ENCODE assay signal across 17 cellular contexts in genomic region chr1:192984058-192984457, GRCh38.
DNase-seq lines count a peak whose midpoint lies in the region; ATAC-seq, FAIRE-seq and TF ChIP-seq lines count a peak whose summit lies in the region.
"Had no signal": no experiment of that assay in that cellular context is flagged by ENCODE, and none has a peak within 500 bp of the region (broad histone marks: within the 10 kb centered on the region; RNA-seq: fewer than 3 reads in every experiment).

No MANE protein-coding gene starts in this region.

- CTCF ChIA-PET in GM12878 (lab: Yijun Ruan, JAX), result no interaction called here

- H3K9ac ChIP-seq in GM12878 (ENCODE audit: control insufficient read depth, insufficient read depth, low read length), result no peak overlapping the region
- H3K9ac ChIP-seq: BLaER1, GM23248, KMS-11 had no signal

- H2AFZ ChIP-seq in GM12878 (ENCODE audit: control insufficient read depth, low read depth, low read length), result no peak overlapping the region
- H2AFZ ChIP-seq: GM23248, hepatocyte had no signal

- no peak for TF ChIP-seq CTCF in GM12878 (IDR thresholded peaks at IDR 0.05 in 2 of 3, conservative IDR thresholded peaks at IDR 0.05 in 1 of 3; ENCODE audit: control insufficient read depth in 2 of 3, extremely low read depth in 1 of 3, insufficient read depth in 1 of 3, low read depth in 3 of 3, low read length in 3 of 3)
- no peak for TF ChIP-seq CTCF in GM13977 (IDR thresholded peaks at IDR 0.05; ENCODE audit: extremely low read depth, insufficient read depth, missing control alignments)
- no peak for TF ChIP-seq CTCF in dorsolateral prefrontal cortex (IDR thresholded peaks at IDR 0.05 in 54 of 56, conservative IDR thresholded peaks at IDR 0.05 in 2 of 56; ENCODE audit: low read depth in 1 of 56, partially characterized antibody in 56 of 56)

- SMC1A ChIA-PET in GM12878 (lab: Charles Lee; ENCODE audit: uncharacterized antibody, unreplicated experiment), result interaction anchor here (0.8 to 1.6 kb wide), 2 partner anchors 12 to 38 kb away, joined by 3 read pairs; no protein-coding TSS in a partner anchor

- in situ Hi-C loops in GM12878 (cut with MboI) (no loop called here), GM13977 (cut with MboI; ENCODE audit: low pct_unique_long_range_greater_than_20kb, low sequenced_read_pairs, unreplicated experiment) (no loop called here)

- H3K4me3 ChIP-seq in GM12878 (no peak overlapping the region), dorsolateral prefrontal cortex (no peak overlapping the region)
- H3K4me3 ChIP-seq: BLaER1, GM23248, hepatocyte had no signal

- H3K9me3 ChIP-seq in GM12878 (replicated peaks; ENCODE audit: control insufficient read depth, insufficient read depth, low read length), result no peaks in the 10 kb centered on the region

- WGBS in GM12878 (ENCODE audit: insufficient coverage, insufficient replicate concordance, low lambda C conversion rate, missing lambda C conversion rate), result 0% methylated on average over 1 of the region's 1 CpG

- POLR2A ChIA-PET in GM12878 (lab: Charles Lee), result no interaction called here

- no peak for DNase-seq in activated CD4-positive, CD25-positive, alpha-beta regulatory T cell treated with anti-CD3 and anti-CD28 coated beads, Interleukin-2, amount 50 U/mL, for 72 hours
- DNase-seq in GM12878 (ENCODE audit: low read depth, low spot score), result no peak
- DNase-seq in GM13977 (ENCODE audit: low spot score), result no peak
- no peak for DNase-seq in RCC 7860 (ENCODE audit: low spot score)
- no peak for DNase-seq in dorsolateral prefrontal cortex
- DNase-seq: activated CD4-positive, alpha-beta T cell treated with anti-CD3 and anti-CD28 coated beads, Interleukin-2, amount 50 U/mL, for 1 hour; GM23248; NCI-H146; NCI-H345; Right ventricle myocardium superior had no signal

- FAIRE-seq in GM12878 (lab: Jason Lieb, UNC), result peak; percentile 86
- FAIRE-seq in RCC 7860 (lab: Jason Lieb, UNC), result no peak
- FAIRE-seq: bronchial epithelial cell had no signal

- TF ChIP-seq RAD21 in GM12878 (IDR thresholded peaks at IDR 0.05; ENCODE audit: insufficient read depth, low read depth, low read length), result no peak

- ATAC-seq in activated CD4-positive, CD25-positive, alpha-beta regulatory T cell treated with anti-CD3 and anti-CD28 coated beads, Interleukin-2, amount 50 U/mL, for 24 hours, result peak; percentile 57 to 69
- peak; percentile 44 for ATAC-seq in GM19035 (IDR thresholded peaks at IDR 0.05; ENCODE audit: unreplicated experiment)
- ATAC-seq in HG02884 (IDR thresholded peaks at IDR 0.05; ENCODE audit: unreplicated experiment), result peak; percentile 43
- peak; percentile 44; the same call in 2 of the 3 replicates for ATAC-seq in GM12878

- H3K79me2 ChIP-seq in GM12878 (ENCODE audit: control insufficient read depth, insufficient read depth, low read length), result no peaks in the 10 kb centered on the region
- H3K79me2 ChIP-seq: hepatocyte had no signal

- H3K4me1 ChIP-seq in GM12878 (ENCODE audit: control insufficient read depth, insufficient read depth, low read length), result peaks cover 3% of the 10 kb centered on the region; the same call in 1 of the 2 replicates
- H3K4me1 ChIP-seq: BLaER1 had no signal

- H3K27me3 ChIP-seq in GM12878 (replicated peaks in 1 of 2; ENCODE audit: control insufficient read depth in 2 of 2, insufficient read depth in 2 of 2, low read length in 1 of 2), result no peaks in the 10 kb centered on the region
- H3K27me3 ChIP-seq in dorsolateral prefrontal cortex, result no peaks in the 10 kb centered on the region
- H3K27me3 ChIP-seq: BLaER1, hepatocyte had no signal

- intact Hi-C loops in GM12878 (cut with micrococcal nuclease; ENCODE audit: unreplicated experiment), result no loop called here
- intact Hi-C loops in dorsolateral prefrontal cortex (cut with DNase I), result no loop called here

- no peak for TF ChIP-seq POLR2A in GM12878 (IDR thresholded peaks at IDR 0.05; ENCODE audit: low read depth, low read length)

- no peak for TF ChIP-seq EP300 in GM12878 (IDR thresholded peaks at IDR 0.05; ENCODE audit: borderline replicate concordance in 1 of 2, control insufficient read depth in 1 of 2, low read depth in 2 of 2, low read length in 2 of 2)

- RAD21 ChIA-PET in GM12878 (lab: Charles Lee; ENCODE audit: unreplicated experiment), result interaction anchor here (2.0 kb wide), 1 partner anchor 177 kb away, joined by 5 read pairs; no protein-coding TSS in a partner anchor

- H3K4me2 ChIP-seq in GM12878 (ENCODE audit: control insufficient read depth, insufficient read depth), result no peak overlapping the region
- H3K4me2 ChIP-seq: BLaER1, hepatocyte, KMS-11 had no signal

- BruUV-seq in GM12878 (replicated peaks; lab: Mats Ljungman, UMichigan), result no TSS peak

- no peaks in the 10 kb centered on the region for H3K36me3 ChIP-seq in GM12878 (ENCODE audit: control insufficient read depth in 2 of 2, insufficient read depth in 2 of 2, low read length in 1 of 2)

- no peaks in the 10 kb centered on the region for H4K20me1 ChIP-seq in GM12878 (ENCODE audit: control insufficient read depth, insufficient read depth)
- H4K20me1 ChIP-seq: BLaER1 had no signal

- H3K27ac ChIP-seq in GM12878 (ENCODE audit: control insufficient read depth, insufficient read depth) (no peak overlapping the region), dorsolateral prefrontal cortex (no peak overlapping the region)
- H3K27ac ChIP-seq: BLaER1, GM23248, hepatocyte, KMS-11 had no signal

TF ChIP-seq in GM12878, 131 proteins besides CTCF, POLR2A, EP300 and RAD21 (continues in another document):
- TF ChIP-seq TAF1 (IDR thresholded peaks at IDR 0.05; ENCODE audit: borderline replicate concordance, low read depth, low read length) (no peak), ZNF592 (IDR thresholded peaks at IDR 0.05) (no peak), MEF2A (IDR thresholded peaks at IDR 0.05; ENCODE audit: insufficient read depth, low read depth, low read length) (no peak), CHD4 (IDR thresholded peaks at IDR 0.05) (no peak), DPF2 (IDR thresholded peaks at IDR 0.05) (no peak), E2F4 (IDR thresholded peaks at IDR 0.05; ENCODE audit: low read depth, low read length) (no peak), NKRF (conservative IDR thresholded peaks at IDR 0.05) (no peak)
